In the genomic region with DNA sequence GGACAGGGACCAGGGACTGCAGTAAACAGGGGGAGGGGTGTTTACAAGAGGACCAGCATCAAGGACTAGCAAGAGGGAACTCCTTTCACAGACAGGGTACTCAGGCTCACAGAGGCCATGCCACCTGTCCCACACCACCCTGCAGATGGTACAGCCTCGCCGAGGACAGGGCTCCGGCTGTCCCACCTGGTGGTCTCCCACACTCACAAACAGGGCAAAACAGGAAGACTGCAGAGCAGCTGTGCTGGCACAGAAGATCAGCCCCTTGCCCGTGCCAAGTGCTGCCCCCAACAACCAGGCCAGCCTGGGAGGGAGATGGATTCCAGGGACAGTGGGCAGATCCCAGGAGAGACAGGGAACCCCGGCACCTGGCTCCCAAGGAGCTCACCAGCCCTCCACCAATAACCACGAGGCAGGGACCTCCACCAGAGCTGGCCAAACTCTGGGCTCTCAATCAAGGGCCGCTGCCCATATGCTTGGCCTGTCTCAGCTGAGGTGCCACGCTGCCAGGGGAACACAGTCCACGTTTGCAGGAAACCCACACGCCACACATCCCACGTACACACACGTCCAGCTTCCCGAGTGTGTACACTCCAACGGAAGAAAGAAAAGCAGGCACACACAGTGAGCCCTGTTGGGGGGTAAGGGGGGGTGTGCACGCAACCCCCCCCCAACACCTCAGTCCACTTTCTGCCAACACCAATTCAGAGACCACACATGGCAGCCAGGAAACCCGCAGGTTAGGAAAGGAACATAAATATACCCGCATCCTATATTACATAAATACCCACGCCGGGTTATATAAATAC, we compare ENCODE assay signal across 1 cellular context.
TF ChIP-seq lines count a peak whose summit lies in the region.

No MANE protein-coding gene starts in this region.

TF ChIP-seq in HCT116, 20 proteins besides CTCF, POLR2A, EP300 and RAD21 (continued from another document):
- TF ChIP-seq, protein P1, sequence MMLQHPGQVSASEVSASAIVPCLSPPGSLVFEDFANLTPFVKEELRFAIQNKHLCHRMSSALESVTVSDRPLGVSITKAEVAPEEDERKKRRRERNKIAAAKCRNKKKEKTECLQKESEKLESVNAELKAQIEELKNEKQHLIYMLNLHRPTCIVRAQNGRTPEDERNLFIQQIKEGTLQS (IDR thresholded peaks at IDR 0.05) = no peak
- TF ChIP-seq ZNF274 (IDR thresholded peaks at IDR 0.05; ENCODE audit: low read depth, low read length) = no peak
